Comparison of ENCODE assay signal across 7 cellular contexts in genomic region chr14:39431416-39432178, GRCh38. TPM values are rescaled to one million over a fixed set of nuclear protein-coding genes. Genes with fewer than 3 reads are reported as not detected.
DNase-seq lines count a peak whose midpoint lies in the region; ATAC-seq and TF ChIP-seq lines count a peak whose summit lies in the region.

No MANE protein-coding gene starts in this region.

- H3K4me1 ChIP-seq in mononuclear cell (ENCODE audit: insufficient read depth, low read length), result peaks cover 49% of the 10 kb centered on the region

- peak; percentile 24 to 26 for DNase-seq in Kasumi-1 (lab: John Stamatoyannopoulos, UW)
- DNase-seq in activated CD4-positive, alpha-beta memory T cell treated with anti-CD3 and anti-CD28 coated beads for 36 hours, result peak; percentile 65
- DNase-seq in effector memory CD8-positive, alpha-beta T cell, result peak; percentile 27 to 45 (median 27)
- peak; percentile 62 for DNase-seq in stimulated activated CD8-positive, alpha-beta memory T cell treated with anti-CD3 and anti-CD28 coated beads, Interleukin-4, amount 100 ng/mL, for 48 hours

- peaks cover 42% of the 10 kb centered on the region for H3K4me1 Mint-ChIP-seq in activated CD4-positive, alpha-beta memory T cell treated with anti-CD3 and anti-CD28 coated beads for 36 hours (ENCODE audit: low read depth)
- peaks cover 31 to 45% of the 10 kb centered on the region in 2 donors for H3K4me1 Mint-ChIP-seq in effector memory CD8-positive, alpha-beta T cell (ENCODE audit: low read depth in 2 of 2)

- H3K27me3 ChIP-seq in mononuclear cell (ENCODE audit: insufficient read depth, low read length), result no peaks in the 10 kb centered on the region

- no peak for TF ChIP-seq CTCF in GM12875 (IDR thresholded peaks at IDR 0.05; ENCODE audit: borderline replicate concordance, insufficient read depth, low read depth, low read length)

- H3K27me3 Mint-ChIP-seq in activated CD4-positive, alpha-beta memory T cell treated with anti-CD3 and anti-CD28 coated beads for 36 hours, result no peaks in the 10 kb centered on the region
- no peaks in the 10 kb centered on the region for H3K27me3 Mint-ChIP-seq in effector memory CD8-positive, alpha-beta T cell

- CTCF ChIA-PET in activated CD4-positive, alpha-beta memory T cell treated with anti-CD3 and anti-CD28 coated beads for 36 hours (lab: Charles Lee), result interaction anchor here (1.5 kb wide), 1 partner anchor 324 kb away, joined by 3 read pairs; no protein-coding TSS in a partner anchor

- H3K9me3 ChIP-seq in mononuclear cell (ENCODE audit: low read depth, low read length), result no peaks in the 10 kb centered on the region

- H3K27ac Mint-ChIP-seq in activated CD4-positive, alpha-beta memory T cell treated with anti-CD3 and anti-CD28 coated beads for 36 hours, result peak overlapping the region; percentile 100
- peak overlapping the region; percentile 100 for H3K27ac Mint-ChIP-seq in effector memory CD8-positive, alpha-beta T cell

- H3K4me3 ChIP-seq in GM12875 (ENCODE audit: low read depth, low read length) (peak overlapping the region; percentile 67), mononuclear cell (ENCODE audit: low read length) (peak overlapping the region; percentile 96)

- POLR2A ChIA-PET in activated CD4-positive, alpha-beta memory T cell treated with anti-CD3 and anti-CD28 coated beads for 36 hours (lab: Charles Lee), result interaction anchor here (1.2 to 2.8 kb wide), 10 partner anchors 40 to 329 kb away, joined by 3 to 22 read pairs (median 10); partner anchors contain the start of genes GEMIN2, PNN, SEC23A and TRAPPC6B

- ATAC-seq in GM21825 (IDR thresholded peaks at IDR 0.05; ENCODE audit: unreplicated experiment), result peak; percentile 23
- ATAC-seq in effector memory CD8-positive, alpha-beta T cell (replicated peaks), result peak; percentile 4

- intact Hi-C loops in activated CD4-positive, alpha-beta memory T cell treated with anti-CD3 and anti-CD28 coated beads for 36 hours (cut with micrococcal nuclease), result loop anchor here (1.0 to 10.0 kb wide), 10 partner anchors 17 to 1357 kb away; partner anchors contain the start of genes PNN, SEC23A and TRAPPC6B

- H3K36me3 Mint-ChIP-seq in activated CD4-positive, alpha-beta memory T cell treated with anti-CD3 and anti-CD28 coated beads for 36 hours, result peaks cover 6% of the 10 kb centered on the region
- H3K36me3 Mint-ChIP-seq in effector memory CD8-positive, alpha-beta T cell (ENCODE audit: insufficient read depth), result peaks cover 37% of the 10 kb centered on the region

- H3K4me3 Mint-ChIP-seq in activated CD4-positive, alpha-beta memory T cell treated with anti-CD3 and anti-CD28 coated beads for 36 hours, result peak overlapping the region; percentile 99
- H3K4me3 Mint-ChIP-seq in effector memory CD8-positive, alpha-beta T cell, result peak overlapping the region; percentile 95 to 100

- H3K9me3 Mint-ChIP-seq in activated CD4-positive, alpha-beta memory T cell treated with anti-CD3 and anti-CD28 coated beads for 36 hours, result no peaks in the 10 kb centered on the region
- no peaks in the 10 kb centered on the region for H3K9me3 Mint-ChIP-seq in effector memory CD8-positive, alpha-beta T cell

RNA-seq across cellular contexts. Expression of gene FBXO33, which starts 0.6 kb away (rescaled TPM):
- total RNA-seq in activated CD4-positive, alpha-beta memory T cell treated with anti-CD3 and anti-CD28 coated beads for 36 hours, result 10 to 100 TPM; 17.4 to 18.8 TPM
- 114 TPM for total RNA-seq in mononuclear cell

Comparison
In these comparisons a context has a peak if more than half of its experiments do, and no peak if none do; other contexts are left out.
1. Peak in every context shown above with its lines: DNase-seq, ATAC-seq and H3K4me3 ChIP-seq.